ENCODE assay signal across 9 cellular contexts in genomic region chr7:520503-521161, GRCh38. TPM values are rescaled to one million over a fixed set of nuclear protein-coding genes. Genes with fewer than 3 reads are reported as not detected.
DNase-seq lines count a peak whose midpoint lies in the region; ATAC-seq, FAIRE-seq and TF ChIP-seq lines count a peak whose summit lies in the region.
"Had no signal": no experiment of that assay in that cellular context is flagged by ENCODE, and none has a peak within 500 bp of the region (broad histone marks: within the 10 kb centered on the region; RNA-seq: fewer than 3 reads in every experiment).

No MANE protein-coding gene starts in this region.

- no peak for FAIRE-seq in A549 (lab: Jason Lieb, UNC)

- POLR2A ChIA-PET in A549 (lab: Yijun Ruan, JAX) = interaction anchor here (1.0 to 2.8 kb wide), 3 partner anchors 17 to 22 kb away, joined by 4 to 18 read pairs (median 16); no protein-coding TSS in a partner anchor

- CTCF ChIA-PET in A549 (lab: Yijun Ruan, JAX) = interaction anchor here (0.9 to 4.3 kb wide), 11 partner anchors 10 to 194 kb away, joined by 3 to 35 read pairs (median 6); no protein-coding TSS in a partner anchor

- TF ChIP-seq EP300 in A549 (IDR thresholded peaks at IDR 0.05) = no peak

- DNase-seq in A549 (ENCODE audit: low read depth in 1 of 2, low spot score in 1 of 2) (no peak), LNCaP clone FGC (ENCODE audit: low read depth) (no peak), ACHN (no peak), thyroid gland (no peak), NCI-H2081 (lab: John Stamatoyannopoulos, UW) (no peak)
- DNase-seq in activated T-helper 2 cell treated with anti-CD3 and anti-CD28 coated beads, Interferon-gamma antibody, Interleukin-2, Interleukin-4, amounts not matched to agents 10 μg/mL and 5 μg/mL and 100 μg/mL, durations not matched to agents 14 hours and 24 hours and 36 hours (ENCODE audit: low spot score) = no peak
- DNase-seq: SHP77 had no signal

- H3K27ac Mint-ChIP-seq in dendritic cell treated with granulocyte-macrophage colony-stimulating factor and Interleukin-4, amounts not matched to agents 40 ng/mL and 50 ng/mL, for 4 days = no peak overlapping the region
- H3K27ac Mint-ChIP-seq in activated T-helper 2 cell treated with anti-CD3 and anti-CD28 coated beads, Interferon-gamma antibody, Interleukin-2, Interleukin-4, amounts not matched to agents 10 μg/mL and 5 μg/mL and 100 μg/mL, durations not matched to agents 14 hours and 24 hours and 36 hours = no peak overlapping the region

- H3K27me3 ChIP-seq in mucosa of stomach (ENCODE audit: control insufficient read depth, insufficient read depth, low read length) = peaks cover 45% of the 10 kb centered on the region
- peaks cover 18% of the 10 kb centered on the region for H3K27me3 ChIP-seq in thyroid gland

- H3K27me3 Mint-ChIP-seq in dendritic cell treated with granulocyte-macrophage colony-stimulating factor and Interleukin-4, amounts not matched to agents 40 ng/mL and 50 ng/mL, for 4 days = peaks cover 78% of the 10 kb centered on the region
- H3K27me3 Mint-ChIP-seq in activated T-helper 2 cell treated with anti-CD3 and anti-CD28 coated beads, Interferon-gamma antibody, Interleukin-2, Interleukin-4, amounts not matched to agents 10 μg/mL and 5 μg/mL and 100 μg/mL, durations not matched to agents 14 hours and 24 hours and 36 hours (ENCODE audit: low read depth) = peaks cover 41% of the 10 kb centered on the region

- intact Hi-C loops in dendritic cell treated with granulocyte-macrophage colony-stimulating factor and Interleukin-4, amounts not matched to agents 40 ng/mL and 50 ng/mL, for 4 days (cut with micrococcal nuclease) = no loop called here
- intact Hi-C loops in activated T-helper 2 cell treated with anti-CD3 and anti-CD28 coated beads, Interferon-gamma antibody, Interleukin-2, Interleukin-4, amounts not matched to agents 10 μg/mL and 5 μg/mL and 100 μg/mL, durations not matched to agents 14 hours and 24 hours and 36 hours (cut with micrococcal nuclease) = loop anchor here (5.0 kb wide), 1 partner anchor 62 kb away; no protein-coding TSS in a partner anchor
- intact Hi-C loops in thyroid gland (cut with DNase I) = loop anchor here (10.0 kb wide), 1 partner anchor 196 kb away; no protein-coding TSS in a partner anchor

- H3K4me2 ChIP-seq in A549 = peak overlapping the region; percentile 99

- H3K4me3 ChIP-seq in A549 (peak overlapping the region; percentile 74), LNCaP clone FGC (ENCODE audit: low read depth, low read length) (no peak overlapping the region), mucosa of stomach (ENCODE audit: low read length) (no peak overlapping the region), thyroid gland (replicated peaks in 1 of 3) (peak overlapping the region in 1 of 3 donors; percentile 39)

- 87% methylated on average over 22 of the region's 63 CpGs for WGBS in A549 (ENCODE audit: missing lambda C conversion rate)
- 3 to 10% methylated on average over 9 to 30 of the region's 63 CpGs for WGBS in thyroid gland, 2 donors

- TF ChIP-seq CTCF in A549 (IDR thresholded peaks at IDR 0.05) (peak; percentile 42), LNCaP clone FGC (IDR thresholded peaks at IDR 0.05; ENCODE audit: control insufficient read depth, extremely low read depth, insufficient read depth) (peak; percentile 28), thyroid gland (IDR thresholded peaks at IDR 0.05) (no peak)

- in situ Hi-C loops in ACHN (cut with HindIII; ENCODE audit: low pct_ligation_motif_present, low pct_unique_long_range_greater_than_20kb, low sequenced_read_pairs) = no loop called here

- H3K9me3 ChIP-seq in A549 (no peaks in the 10 kb centered on the region), mucosa of stomach (ENCODE audit: control insufficient read depth, low read length) (no peaks in the 10 kb centered on the region), thyroid gland (no peaks in the 10 kb centered on the region)

- peak in 1 of 2 experiments; percentile 13; a peak in 3 of 6 replicates for ATAC-seq in A549

- TF ChIP-seq RAD21 in A549 (conservative IDR thresholded peaks at IDR 0.05 in 1 of 2, IDR thresholded peaks at IDR 0.05 in 1 of 2) = no peak

- peak overlapping the region; percentile 89 to 94 for H3K27ac ChIP-seq in A549
- peak overlapping the region in 1 of 3 donors; percentile 54 for H3K27ac ChIP-seq in thyroid gland

- H3K9ac ChIP-seq in mucosa of stomach (ENCODE audit: low read length) = peak overlapping the region; percentile 47

- no peaks in the 10 kb centered on the region for H3K36me3 Mint-ChIP-seq in dendritic cell treated with granulocyte-macrophage colony-stimulating factor and Interleukin-4, amounts not matched to agents 40 ng/mL and 50 ng/mL, for 4 days (ENCODE audit: low read depth)
- H3K36me3 Mint-ChIP-seq in activated T-helper 2 cell treated with anti-CD3 and anti-CD28 coated beads, Interferon-gamma antibody, Interleukin-2, Interleukin-4, amounts not matched to agents 10 μg/mL and 5 μg/mL and 100 μg/mL, durations not matched to agents 14 hours and 24 hours and 36 hours (ENCODE audit: low read depth) = no peaks in the 10 kb centered on the region

- H3K4me1 Mint-ChIP-seq in dendritic cell treated with granulocyte-macrophage colony-stimulating factor and Interleukin-4, amounts not matched to agents 40 ng/mL and 50 ng/mL, for 4 days (ENCODE audit: low read depth) = peaks cover 31% of the 10 kb centered on the region
- H3K4me1 Mint-ChIP-seq in activated T-helper 2 cell treated with anti-CD3 and anti-CD28 coated beads, Interferon-gamma antibody, Interleukin-2, Interleukin-4, amounts not matched to agents 10 μg/mL and 5 μg/mL and 100 μg/mL, durations not matched to agents 14 hours and 24 hours and 36 hours (ENCODE audit: low read depth) = peaks cover 10% of the 10 kb centered on the region

- H3K4me1 ChIP-seq in A549 = peaks cover 29% of the 10 kb centered on the region
- H3K4me1 ChIP-seq in mucosa of stomach (ENCODE audit: control insufficient read depth, insufficient read depth, low read length) = peaks cover 38% of the 10 kb centered on the region
- peaks cover 39% of the 10 kb centered on the region in 2 donors for H3K4me1 ChIP-seq in thyroid gland

- no peaks in the 10 kb centered on the region for H3K36me3 ChIP-seq in mucosa of stomach (ENCODE audit: control insufficient read depth, insufficient read depth, low read length)
- no peaks in the 10 kb centered on the region for H3K36me3 ChIP-seq in thyroid gland

- no peaks in the 10 kb centered on the region for H3K9me3 Mint-ChIP-seq in dendritic cell treated with granulocyte-macrophage colony-stimulating factor and Interleukin-4, amounts not matched to agents 40 ng/mL and 50 ng/mL, for 4 days
- H3K9me3 Mint-ChIP-seq in activated T-helper 2 cell treated with anti-CD3 and anti-CD28 coated beads, Interferon-gamma antibody, Interleukin-2, Interleukin-4, amounts not matched to agents 10 μg/mL and 5 μg/mL and 100 μg/mL, durations not matched to agents 14 hours and 24 hours and 36 hours = no peaks in the 10 kb centered on the region

- no peak for TF ChIP-seq POLR2A in A549 (IDR thresholded peaks at IDR 0.05; ENCODE audit: low read length)
- TF ChIP-seq POLR2A in thyroid gland (IDR thresholded peaks at IDR 0.05) = no peak

- H3K4me3 Mint-ChIP-seq in dendritic cell treated with granulocyte-macrophage colony-stimulating factor and Interleukin-4, amounts not matched to agents 40 ng/mL and 50 ng/mL, for 4 days = peak overlapping the region; percentile 9
- no peak overlapping the region for H3K4me3 Mint-ChIP-seq in activated T-helper 2 cell treated with anti-CD3 and anti-CD28 coated beads, Interferon-gamma antibody, Interleukin-2, Interleukin-4, amounts not matched to agents 10 μg/mL and 5 μg/mL and 100 μg/mL, durations not matched to agents 14 hours and 24 hours and 36 hours (ENCODE audit: low read depth)

TF ChIP-seq in A549, 52 proteins besides CTCF, POLR2A, EP300 and RAD21 (continues in another document):
- TF ChIP-seq POLR2AphosphoS2 (conservative IDR thresholded peaks at IDR 0.05; ENCODE audit: low read length) (no peak), REST (IDR thresholded peaks at IDR 0.05) (no peak), FOSL2 (IDR thresholded peaks at IDR 0.05) (no peak), FOSL2 (CRISPR knock-in tag; IDR thresholded peaks at IDR 0.05) (no peak), MAFK (IDR thresholded peaks at IDR 0.05; ENCODE audit: partially characterized antibody) (no peak), RNF2 (IDR thresholded peaks at IDR 0.05; ENCODE audit: borderline replicate concordance, low read depth) (no peak), CEBPB (IDR thresholded peaks at IDR 0.05) (no peak)

RNA-seq across cellular contexts. Expression of gene PDGFA, which starts 1.0 kb away (rescaled TPM):
- polyA plus RNA-seq in A549 (2011; rRNA removed) = 11.3 and 12.8 TPM in 2 replicates
- polyA plus RNA-seq in A549 (2012; cell fraction: cytosol; rRNA removed) = 7.4 and 8.4 TPM in 2 replicates
- polyA plus RNA-seq in A549 (2012; cell fraction: nucleus; rRNA removed) = 8.7 and 12.6 TPM in 2 replicates
- 14.2 to 16.3 TPM (median 14.9 TPM) in 3 replicates for polyA plus RNA-seq in A549 (2017; fragmentation: RNase III; extraction: RNeasy Plus Mini Kit Qiagen cat#74134 plus additional on column Dnase treatment)
- 34.7 and 41.5 TPM in 2 replicates for polyA minus RNA-seq in A549 (2011; rRNA and poly(A)+ RNA removed)
- 10.6 and 11.9 TPM in 2 replicates for total RNA-seq in activated T-helper 2 cell treated with anti-CD3 and anti-CD28 coated beads, Interferon-gamma antibody, Interleukin-2, Interleukin-4, amounts not matched to agents 10 μg/mL and 5 μg/mL and 100 μg/mL, durations not matched to agents 14 hours and 24 hours and 36 hours
- total RNA-seq in thyroid gland = 10 to 100 TPM in 2 of 4 donors, 1 to 10 TPM in 2; 6.6 to 20.0 (median 10.8) TPM

Comparison
In these comparisons a context has a peak if more than half of its experiments do, and no peak if none do; other contexts are left out.
1. CTCF ChIP-seq: peak in A549 (single experiment) and LNCaP clone FGC (single experiment); none in thyroid gland (0 of 6).